18 cellular contexts compared by ENCODE assay signal in genomic region chr4:176921256-176921655, GRCh38.
DNase-seq lines count a peak whose midpoint lies in the region; ATAC-seq and TF ChIP-seq lines count a peak whose summit lies in the region.
"Had no signal": no experiment of that assay in that cellular context is flagged by ENCODE, and none has a peak within 500 bp of the region (broad histone marks: within the 10 kb centered on the region; RNA-seq: fewer than 3 reads in every experiment).

No MANE protein-coding gene starts in this region.

- peak overlapping the region; percentile 87; the same call in 1 of the 2 replicates for H2AFZ ChIP-seq in SK-N-SH (ENCODE audit: low read depth)

- no peak overlapping the region for H3K4me3 ChIP-seq in SK-N-SH (ENCODE audit: low read depth in 2 of 2, low read length in 1 of 2)
- no peak overlapping the region for H3K4me3 ChIP-seq in brain microvascular endothelial cell (ENCODE audit: low read depth, low read length)
- no peak overlapping the region for H3K4me3 ChIP-seq in fibroblast of villous mesenchyme (ENCODE audit: low read depth, low read length)
- no peak overlapping the region for H3K4me3 ChIP-seq in naive thymus-derived CD4-positive, alpha-beta T cell (ENCODE audit: low read length)
- no peak overlapping the region for H3K4me3 ChIP-seq in aorta (ENCODE audit: low read length in 2 of 2)
- H3K4me3 ChIP-seq: HAP-1 had no signal

- WGBS in SK-N-SH (ENCODE audit: low lambda C conversion rate): 39% methylated on average over 4 of the region's 4 CpGs
- WGBS in aorta, 2 donors: 50 to 51% methylated on average over 4 of the region's 4 CpGs

- ATAC-seq in SK-N-SH treated with all-trans-retinoic acid at 6 μM for 48 hours (no peak), aorta (ENCODE audit: low FRiP score) (no peak)
- ATAC-seq in naive thymus-derived CD4-positive, alpha-beta T cell: no peak
- ATAC-seq: Panc1 had no signal

- in situ Hi-C loops in brain microvascular endothelial cell (cut with HindIII; ENCODE audit: low pct_ligation_motif_present, low sequenced_read_pairs): no loop called here

- no peak for TF ChIP-seq RAD21 in SK-N-SH (IDR thresholded peaks at IDR 0.05; ENCODE audit: low read length)

- H3K27ac Mint-ChIP-seq in naive thymus-derived CD4-positive, alpha-beta T cell: no peak overlapping the region
- H3K27ac Mint-ChIP-seq: CD4-positive, alpha-beta T cell had no signal

- H3K4me1 ChIP-seq in SK-N-SH (ENCODE audit: control insufficient read depth in 1 of 2, insufficient read depth in 2 of 2, low read depth in 1 of 2, low read length in 1 of 2) (peaks cover 0 to 20% of the 10 kb centered on the region in 2 experiments; a peak in 2 of 4 replicates), aorta (ENCODE audit: control insufficient read depth in 1 of 2, insufficient read depth in 2 of 2, low read length in 2 of 2) (no peaks in the 10 kb centered on the region)
- H3K4me1 ChIP-seq in naive thymus-derived CD4-positive, alpha-beta T cell (ENCODE audit: control insufficient read depth in 2 of 2, insufficient read depth in 2 of 2, low read length in 2 of 2): no peaks in the 10 kb centered on the region
- H3K4me1 ChIP-seq: BE2C had no signal

- TF ChIP-seq CTCF in SK-N-SH (IDR thresholded peaks at IDR 0.05) (peak; percentile 11; the same call in 1 of the 2 replicates), brain microvascular endothelial cell (IDR thresholded peaks at IDR 0.05; ENCODE audit: low read depth, low read length, missing control alignments) (no peak), fibroblast of villous mesenchyme (IDR thresholded peaks at IDR 0.05; ENCODE audit: insufficient read depth, low read depth, low read length) (no peak)

- no peaks in the 10 kb centered on the region for H3K27me3 Mint-ChIP-seq in naive thymus-derived CD4-positive, alpha-beta T cell
- H3K27me3 Mint-ChIP-seq: CD4-positive, alpha-beta T cell had no signal

- H3K9me3 Mint-ChIP-seq in naive thymus-derived CD4-positive, alpha-beta T cell: peaks cover 0 to 4% (median 1%) of the 10 kb centered on the region in 11 donors

- POLR2A ChIA-PET in SK-N-SH (lab: Yijun Ruan, JAX): no interaction called here
- POLR2A ChIA-PET in naive thymus-derived CD4-positive, alpha-beta T cell (lab: Charles Lee): no interaction called here

- no peaks in the 10 kb centered on the region for H4K20me1 ChIP-seq in SK-N-SH (ENCODE audit: insufficient read depth)

- peaks cover 47% of the 10 kb centered on the region for H3F3A ChIP-seq in SK-N-SH (replicated peaks; ENCODE audit: insufficient read depth)

- H3K79me2 ChIP-seq in SK-N-SH (ENCODE audit: insufficient read depth): 0 out of 2 replicates have a peak, but pooled peaks cover 6% of the 10 kb centered on the region

- H3K36me3 ChIP-seq in SK-N-SH (replicated peaks in 1 of 2; ENCODE audit: control insufficient read depth in 1 of 2, insufficient read depth in 2 of 2, low read length in 1 of 2): peaks cover 0 to 13% of the 10 kb centered on the region in 2 experiments
- no peaks in the 10 kb centered on the region for H3K36me3 ChIP-seq in brain microvascular endothelial cell (replicated peaks)
- no peaks in the 10 kb centered on the region for H3K36me3 ChIP-seq in naive thymus-derived CD4-positive, alpha-beta T cell (ENCODE audit: control insufficient read depth in 2 of 3, insufficient read depth in 3 of 3, low read length in 3 of 3)
- H3K36me3 ChIP-seq in aorta (ENCODE audit: control insufficient read depth in 1 of 2, insufficient read depth in 2 of 2, low read length in 1 of 2): no peaks in the 10 kb centered on the region
- H3K36me3 ChIP-seq: BE2C, HAP-1 had no signal

- peak overlapping the region; percentile 81 to 87; a peak in 3 of 4 replicates for H3K27ac ChIP-seq in SK-N-SH (ENCODE audit: low read depth in 2 of 2, low read length in 1 of 2)
- H3K27ac ChIP-seq in brain microvascular endothelial cell: peak overlapping the region; percentile 65
- H3K27ac ChIP-seq in naive thymus-derived CD4-positive, alpha-beta T cell (ENCODE audit: low read depth, low read length): no peak overlapping the region
- no peak overlapping the region for H3K27ac ChIP-seq in aorta (ENCODE audit: low read depth in 1 of 2, low read length in 2 of 2)
- H3K27ac ChIP-seq: 22Rv1 had no signal

- peak overlapping the region; percentile 24 for H3K4me2 ChIP-seq in SK-N-SH

- CTCF ChIA-PET in SK-N-SH (lab: Yijun Ruan, JAX): no interaction called here
- CTCF ChIA-PET in naive thymus-derived CD4-positive, alpha-beta T cell (lab: Charles Lee): interaction anchor here (0.7 kb wide), 1 partner anchor 12 kb away, joined by 3 read pairs; no protein-coding TSS in a partner anchor

- H3K27me3 ChIP-seq in SK-N-SH (ENCODE audit: insufficient read depth) (no peaks in the 10 kb centered on the region), brain microvascular endothelial cell (replicated peaks) (no peaks in the 10 kb centered on the region), aorta (ENCODE audit: control insufficient read depth in 1 of 2, insufficient read depth in 2 of 2, low read length in 1 of 2) (no peaks in the 10 kb centered on the region)
- no peaks in the 10 kb centered on the region for H3K27me3 ChIP-seq in naive thymus-derived CD4-positive, alpha-beta T cell (ENCODE audit: control insufficient read depth in 2 of 2, insufficient read depth in 2 of 2, low read length in 2 of 2)
- H3K27me3 ChIP-seq: BE2C had no signal

- no peak overlapping the region for H3K4me3 Mint-ChIP-seq in naive thymus-derived CD4-positive, alpha-beta T cell
- H3K4me3 Mint-ChIP-seq: CD4-positive, alpha-beta T cell had no signal

- peaks cover 12% of the 10 kb centered on the region; the same call in 1 of the 2 replicates for H3K9me3 ChIP-seq in SK-N-SH
- H3K9me3 ChIP-seq in naive thymus-derived CD4-positive, alpha-beta T cell (ENCODE audit: control insufficient read depth in 2 of 3, low read length in 3 of 3): no peaks in the 10 kb centered on the region
- no peaks in the 10 kb centered on the region for H3K9me3 ChIP-seq in aorta (ENCODE audit: control insufficient read depth, low read length)
- H3K9me3 ChIP-seq: BE2C, HAP-1 had no signal

- intact Hi-C loops in naive thymus-derived CD4-positive, alpha-beta T cell (cut with micrococcal nuclease): no loop called here
- intact Hi-C loops in aorta (cut with DNase I): no loop called here

- DNase-seq in SK-N-SH (no peak), brain microvascular endothelial cell (no peak), fibroblast of villous mesenchyme (ENCODE audit: low read depth) (peak; percentile 47), activated gamma-delta T cell treated with Interleukin-2 at 50 U/mL for 16 hours (no peak), D341Med (ENCODE audit: low spot score) (no peak), aorta (no peak)
- no peak for DNase-seq in naive thymus-derived CD4-positive, alpha-beta T cell
- DNase-seq: BE2C; CD4-positive, alpha-beta T cell; KBM-7; NCI-H146; NCI-H2227 treated with DMSO at 0.1 percent for 48 hours; NCI-H524; SHP77 had no signal

- no peak for TF ChIP-seq EP300 in SK-N-SH (IDR thresholded peaks at IDR 0.05; ENCODE audit: borderline replicate concordance in 1 of 2, low read depth in 1 of 2, low read length in 1 of 2)

- H3K36me3 Mint-ChIP-seq in naive thymus-derived CD4-positive, alpha-beta T cell: no peaks in the 10 kb centered on the region

- H3K9me2 ChIP-seq in SK-N-SH: no peaks in the 10 kb centered on the region

- H3K9ac ChIP-seq in SK-N-SH: peak overlapping the region; percentile 16; the same call in 1 of the 2 replicates

- H3K4me1 Mint-ChIP-seq in naive thymus-derived CD4-positive, alpha-beta T cell: no peaks in the 10 kb centered on the region

TF ChIP-seq in SK-N-SH, 30 proteins besides CTCF, POLR2A, EP300 and RAD21 (continues in another document):
- no peak for TF ChIP-seq ELF1 (IDR thresholded peaks at IDR 0.05)
- no peak for TF ChIP-seq IRF3 (IDR thresholded peaks at IDR 0.05; ENCODE audit: low read depth, low read length)
- no peak for TF ChIP-seq FOXJ3 (CRISPR knock-in tag; IDR thresholded peaks at IDR 0.05)
- no peak for TF ChIP-seq GATA2 (CRISPR knock-in tag; IDR thresholded peaks at IDR 0.05)
- no peak for TF ChIP-seq TCF12 (IDR thresholded peaks at IDR 0.05)

TF ChIP-seq in SK-N-SH treated with all-trans-retinoic acid at 6 μM for 48 hours, 23 proteins besides CTCF, POLR2A, EP300 and RAD21:
- no peak for TF ChIP-seq PPARA (CRISPR knock-in tag; IDR thresholded peaks at IDR 0.05; ENCODE audit: borderline replicate concordance)
- TF ChIP-seq ZNF565 (CRISPR knock-in tag; conservative IDR thresholded peaks at IDR 0.05; ENCODE audit: low read depth): no peak
- no peak for TF ChIP-seq TOX (CRISPR knock-in tag; IDR thresholded peaks at IDR 0.05; ENCODE audit: borderline replicate concordance)
- no peak for TF ChIP-seq SNAI2 (CRISPR knock-in tag; IDR thresholded peaks at IDR 0.05)
- TF ChIP-seq GLIS3 (CRISPR knock-in tag; IDR thresholded peaks at IDR 0.05): no peak
- no peak for TF ChIP-seq PATZ1 (CRISPR knock-in tag; IDR thresholded peaks at IDR 0.05; ENCODE audit: borderline replicate concordance)
- no peak for TF ChIP-seq ESRRG (CRISPR knock-in tag; IDR thresholded peaks at IDR 0.05)
- no peak for TF ChIP-seq CSRNP3 (CRISPR knock-in tag; IDR thresholded peaks at IDR 0.05)
- no peak for TF ChIP-seq CSDC2 (CRISPR knock-in tag; IDR thresholded peaks at IDR 0.05)

Comparison
In these comparisons a context has a peak if more than half of its experiments do, and no peak if none do; other contexts are left out.
1. H3K27ac ChIP-seq: peak in SK-N-SH (2 of 2) and brain microvascular endothelial cell (single experiment); none in naive thymus-derived CD4-positive, alpha-beta T cell (single experiment) and aorta (0 of 2).